Comparison of ENCODE assay signal across 12 cellular contexts in the genomic region with DNA sequence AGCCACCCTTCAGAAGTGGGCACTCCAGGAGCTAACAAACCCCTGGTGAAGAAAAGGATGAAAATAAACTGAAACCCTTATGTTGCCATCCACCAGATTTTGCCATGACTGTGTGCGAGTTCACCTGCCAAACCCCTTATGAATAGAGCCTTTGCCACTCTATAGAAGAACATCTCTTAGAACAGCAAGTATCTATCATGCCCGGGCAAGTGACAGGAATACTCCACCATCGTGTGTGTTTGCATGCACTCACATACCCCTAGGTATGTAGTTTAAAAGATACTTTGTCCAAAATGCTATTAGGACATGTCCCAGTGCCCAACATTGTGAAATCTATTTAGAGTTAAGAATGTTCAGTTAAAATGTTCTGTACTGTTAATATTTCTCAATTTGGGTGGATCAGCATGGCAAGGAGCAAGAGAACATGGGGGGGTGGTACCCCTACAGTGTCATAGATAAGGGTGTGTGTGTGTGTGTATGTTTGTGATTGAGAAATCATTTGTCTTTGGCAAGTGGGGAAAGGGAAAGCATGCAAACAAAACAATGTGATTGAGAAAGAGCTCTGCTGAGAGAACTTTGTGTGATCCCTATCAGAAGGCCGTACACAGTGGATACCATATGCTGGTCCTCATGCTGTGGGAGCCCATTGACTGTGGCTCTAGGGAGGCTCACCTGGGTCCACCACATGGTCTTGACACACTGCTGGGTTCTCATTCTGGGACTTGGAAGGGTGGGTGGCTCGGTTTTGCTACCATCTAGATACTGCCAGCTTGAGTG.
DNase-seq lines count a peak whose midpoint lies in the region; ATAC-seq, FAIRE-seq and TF ChIP-seq lines count a peak whose summit lies in the region.
"Had no signal": no experiment of that assay in that cellular context is flagged by ENCODE, and none has a peak within 500 bp of the region (broad histone marks: within the 10 kb centered on the region; RNA-seq: fewer than 3 reads in every experiment).

No MANE protein-coding gene starts in this region.

- peak; percentile 32 for DNase-seq in AG20443 (ENCODE audit: low spot score)
- peak; percentile 99 for DNase-seq in amniotic epithelial cell (ENCODE audit: low read depth)
- no peak for DNase-seq in left ventricle myocardium superior
- DNase-seq in sigmoid colon: peak; percentile 89
- DNase-seq in A172 (ENCODE audit: low spot score): no peak
- DNase-seq in HTR-8/SVneo (ENCODE audit: insufficient read length, low spot score): no peak
- DNase-seq in H7: no peak
- no peak for DNase-seq in effector CD8-positive, alpha-beta T cell (lab: John Stamatoyannopoulos, UW)
- DNase-seq: activated B cell treated with CpG ODN at 0.5 μM for 24 hours; activated naive CD4-positive, alpha-beta T cell treated with Interleukin-2 at 50 U/mL for 16 hours; mesendoderm; stimulated activated CD4-positive, alpha-beta T cell treated with anti-CD3 and anti-CD28 coated beads, Interleukin-1b, Interleukin-23, amount 100 ng/mL, for 48 hours had no signal

- peak; percentile 57 for ATAC-seq in left ventricle myocardium superior

- TF ChIP-seq CTCF in sigmoid colon (IDR thresholded peaks at IDR 0.05): no peak

- peaks cover 0 to 99% (median 94%) of the 10 kb centered on the region in 4 donors for H3K4me1 ChIP-seq in sigmoid colon

- peak; percentile 87 to 99 (median 96) for TF ChIP-seq EP300 in sigmoid colon (IDR thresholded peaks at IDR 0.05)

- FAIRE-seq in HTR-8/SVneo (lab: Jason Lieb, UNC): no peak

- no peak for TF ChIP-seq POLR2A in sigmoid colon (IDR thresholded peaks at IDR 0.05)

- intact Hi-C loops in left ventricle myocardium superior (cut with micrococcal nuclease) (no loop called here), sigmoid colon (cut with DNase I) (no loop called here)

- H3K27ac ChIP-seq in sigmoid colon: peak overlapping the region; percentile 94 to 99 (median 97)

- H3K36me3 ChIP-seq in sigmoid colon (peaks cover 15 to 40% (median 22%) of the 10 kb centered on the region in 4 donors), H7 (replicated peaks; ENCODE audit: control insufficient read depth, insufficient read depth, low read length) (no peaks in the 10 kb centered on the region)

- H3K9me3 ChIP-seq in sigmoid colon: no peaks in the 10 kb centered on the region

- 88 to 92% methylated on average over 5 of the region's 5 CpGs for WGBS in sigmoid colon, 2 donors

- no peak overlapping the region for H3K4me3 ChIP-seq in sigmoid colon
- H3K4me3 ChIP-seq in H7 (ENCODE audit: insufficient read depth, low read depth, low read length): no peak overlapping the region

- H3K27me3 ChIP-seq in sigmoid colon (no peaks in the 10 kb centered on the region), H7 (ENCODE audit: control insufficient read depth, insufficient read depth, low read length) (no peaks in the 10 kb centered on the region)

Comparison
In these comparisons a context has a peak if more than half of its experiments do, and no peak if none do; other contexts are left out.
1. DNase-seq: peak in AG20443 (single experiment), amniotic epithelial cell (single experiment) and sigmoid colon (single experiment); none in left ventricle myocardium superior (single experiment), A172 (single experiment), HTR-8/SVneo (single experiment), H7 (single experiment) and effector CD8-positive, alpha-beta T cell (single experiment).